ENCODE assay signal across 25 cellular contexts in the genomic region with DNA sequence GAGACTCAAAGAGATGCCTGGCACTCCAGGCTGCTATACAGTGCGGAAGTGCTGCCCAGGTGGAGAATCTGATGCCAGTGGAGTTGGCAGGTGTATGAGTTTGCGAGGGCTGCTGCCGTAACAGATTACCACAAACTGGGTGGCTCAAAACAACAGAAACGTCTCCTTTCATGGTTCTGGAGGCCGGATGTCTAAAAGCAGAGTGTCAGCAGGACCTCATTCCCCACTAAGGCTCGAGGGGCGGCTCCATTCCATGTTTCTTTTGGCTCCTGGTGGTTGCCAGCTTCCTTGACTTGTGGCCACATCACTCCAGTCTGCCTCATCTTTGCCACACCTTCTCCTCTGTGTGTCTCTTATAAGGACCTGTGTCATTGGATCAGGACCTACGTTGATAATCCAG. TPM values are rescaled to one million over a fixed set of nuclear protein-coding genes. Genes with fewer than 3 reads are reported as not detected.
A peak's percentile ranks its signal among the peaks of the same experiment; 100 is the strongest.
DNase-seq lines count a peak whose midpoint lies in the region; ATAC-seq and TF ChIP-seq lines count a peak whose summit lies in the region.
"Had no signal": no experiment of that assay in that cellular context is flagged by ENCODE, and none has a peak within 500 bp of the region (broad histone marks: within the 10 kb centered on the region; RNA-seq: fewer than 3 reads in every experiment).

No MANE protein-coding gene starts in this region.

- POLR2A ChIA-PET in activated CD4-positive, alpha-beta T cell treated with anti-CD3 and anti-CD28 coated beads for 36 hours (lab: Charles Lee) = no interaction called here
- POLR2A ChIA-PET in activated B cell treated with CpG ODN at 0.5 μM for 24 hours (lab: Charles Lee) = interaction anchor here (1.3 kb wide), 2 partner anchors 10 to 37 kb away, joined by 3 to 5 read pairs; no protein-coding TSS in a partner anchor

- H3K4me3 ChIP-seq in CD4-positive, CD25-positive, alpha-beta regulatory T cell (ENCODE audit: low read depth, low read length) = no peak overlapping the region
- H3K4me3 ChIP-seq: esophagus squamous epithelium, tibial nerve had no signal

- intact Hi-C loops in activated CD4-positive, alpha-beta T cell treated with anti-CD3 and anti-CD28 coated beads for 36 hours (cut with DNase I, micrococcal nuclease) = no loop called here
- intact Hi-C loops in activated B cell treated with CpG ODN at 0.5 μM for 24 hours (cut with micrococcal nuclease) = no loop called here

- H3K4me1 Mint-ChIP-seq in activated CD4-positive, alpha-beta T cell treated with anti-CD3 and anti-CD28 coated beads for 36 hours = peaks cover 95% of the 10 kb centered on the region
- H3K4me1 Mint-ChIP-seq in CD4-positive, CD25-positive, alpha-beta regulatory T cell = peaks cover 30 to 100% (median 80%) of the 10 kb centered on the region in 4 donors
- peaks cover 100% of the 10 kb centered on the region for H3K4me1 Mint-ChIP-seq in activated B cell treated with CpG ODN at 0.5 μM for 24 hours
- peaks cover 63% of the 10 kb centered on the region for H3K4me1 Mint-ChIP-seq in memory B cell

- CTCF ChIA-PET in activated CD4-positive, alpha-beta T cell treated with anti-CD3 and anti-CD28 coated beads for 36 hours (lab: Charles Lee) = no interaction called here
- CTCF ChIA-PET in activated B cell treated with CpG ODN at 0.5 μM for 24 hours (lab: Charles Lee) = no interaction called here

- H3K27ac Mint-ChIP-seq in activated CD4-positive, alpha-beta T cell treated with anti-CD3 and anti-CD28 coated beads for 36 hours = peak overlapping the region; percentile 37
- H3K27ac Mint-ChIP-seq in CD4-positive, CD25-positive, alpha-beta regulatory T cell = peak overlapping the region; percentile 74 to 84 (median 82)
- H3K27ac Mint-ChIP-seq in activated B cell treated with CpG ODN at 0.5 μM for 24 hours = peak overlapping the region; percentile 43
- peak overlapping the region; percentile 60 for H3K27ac Mint-ChIP-seq in memory B cell
- H3K27ac Mint-ChIP-seq: activated T-helper 1 cell treated with anti-CD3 and anti-CD28 coated beads, Interleukin-12 subunit alpha, Interleukin-12 subunit beta, Interleukin-2, Interleukin-4 antibody, amounts not matched to agents 30 ng/mL and 10 ng/mL and 1 ng/mL, durations not matched to agents 14 hours and 24 hours and 36 hours; dendritic cell treated with granulocyte-macrophage colony-stimulating factor and Interleukin-4, amounts not matched to agents 40 ng/mL and 50 ng/mL, for 4 days had no signal

- no peak overlapping the region for H3K4me3 Mint-ChIP-seq in activated CD4-positive, alpha-beta T cell treated with anti-CD3 and anti-CD28 coated beads for 36 hours
- peak overlapping the region; percentile 54 to 81 (median 70) for H3K4me3 Mint-ChIP-seq in CD4-positive, CD25-positive, alpha-beta regulatory T cell
- H3K4me3 Mint-ChIP-seq in activated B cell treated with CpG ODN at 0.5 μM for 24 hours (no peak overlapping the region), memory B cell (no peak overlapping the region)
- H3K4me3 Mint-ChIP-seq: activated T-helper 1 cell treated with anti-CD3 and anti-CD28 coated beads, Interleukin-12 subunit alpha, Interleukin-12 subunit beta, Interleukin-2, Interleukin-4 antibody, amounts not matched to agents 30 ng/mL and 10 ng/mL and 1 ng/mL, durations not matched to agents 14 hours and 24 hours and 36 hours; dendritic cell treated with granulocyte-macrophage colony-stimulating factor and Interleukin-4, amounts not matched to agents 40 ng/mL and 50 ng/mL, for 4 days; H9 had no signal

- TF ChIP-seq CTCF in activated B cell treated with CpG ODN at 0.5 μM for 24 hours (IDR thresholded peaks at IDR 0.05) = no peak

- peaks cover 89% of the 10 kb centered on the region for H3K4me1 ChIP-seq in CD4-positive, CD25-positive, alpha-beta regulatory T cell (ENCODE audit: control insufficient read depth, insufficient read depth, low read length, poor library complexity, severe bottlenecking)

- peaks cover 77% of the 10 kb centered on the region for H3K36me3 ChIP-seq in CD4-positive, CD25-positive, alpha-beta regulatory T cell (ENCODE audit: control insufficient read depth, insufficient read depth, low read length)
- H3K36me3 ChIP-seq: esophagus squamous epithelium, tibial nerve had no signal

- H3K36me3 Mint-ChIP-seq in activated CD4-positive, alpha-beta T cell treated with anti-CD3 and anti-CD28 coated beads for 36 hours (ENCODE audit: low read depth) = peaks cover 48% of the 10 kb centered on the region
- peaks cover 42% of the 10 kb centered on the region for H3K36me3 Mint-ChIP-seq in CD4-positive, CD25-positive, alpha-beta regulatory T cell
- peaks cover 95% of the 10 kb centered on the region for H3K36me3 Mint-ChIP-seq in activated B cell treated with CpG ODN at 0.5 μM for 24 hours (ENCODE audit: low read depth)
- peaks cover 24% of the 10 kb centered on the region for H3K36me3 Mint-ChIP-seq in memory B cell

- no peak for DNase-seq in activated CD4-positive, alpha-beta T cell treated with anti-CD3 and anti-CD28 coated beads for 36 hours
- no peak for DNase-seq in activated CD4-positive, alpha-beta T cell treated with anti-CD3 and anti-CD28 coated beads for 4 hours
- no peak for DNase-seq in CD4-positive, CD25-positive, alpha-beta regulatory T cell
- DNase-seq in activated B cell treated with CpG ODN at 0.5 μM for 24 hours (no peak), memory B cell (ENCODE audit: low spot score in 2 of 2) (no peak), SW 1271 (lab: John Stamatoyannopoulos, UW) (no peak), SW480 (ENCODE audit: low spot score) (no peak), pons (ENCODE audit: low spot score) (no peak)
- DNase-seq: activated CD4-positive, CD25-positive, alpha-beta regulatory T cell treated with anti-CD3 and anti-CD28 coated beads, Interleukin-2, amount 50 U/mL, for 72 hours; central memory CD4-positive, alpha-beta T cell; DMS79; esophagus squamous epithelium; foreskin melanocyte; H9; left colon; mammary epithelial cell; NCI-H1105 treated with DMSO at 0.1 percent for 48 hours; NCI-H1930; NCI-H526; occipital lobe; SIG-M5 had no signal

- H3K9me3 ChIP-seq in CD4-positive, CD25-positive, alpha-beta regulatory T cell (ENCODE audit: control insufficient read depth in 2 of 2, low read length in 2 of 2) = no peaks in the 10 kb centered on the region
- H3K9me3 ChIP-seq: esophagus squamous epithelium, tibial nerve had no signal

- no peaks in the 10 kb centered on the region for H3K27me3 ChIP-seq in CD4-positive, CD25-positive, alpha-beta regulatory T cell (ENCODE audit: control insufficient read depth, insufficient read depth, low read length)
- H3K27me3 ChIP-seq: tibial nerve had no signal

- H3K9me3 Mint-ChIP-seq in activated CD4-positive, alpha-beta T cell treated with anti-CD3 and anti-CD28 coated beads for 36 hours (ENCODE audit: low read depth) = no peaks in the 10 kb centered on the region
- H3K9me3 Mint-ChIP-seq in CD4-positive, CD25-positive, alpha-beta regulatory T cell = no peaks in the 10 kb centered on the region
- H3K9me3 Mint-ChIP-seq in activated B cell treated with CpG ODN at 0.5 μM for 24 hours (no peaks in the 10 kb centered on the region), memory B cell (no peaks in the 10 kb centered on the region)
- H3K9me3 Mint-ChIP-seq: activated T-helper 1 cell treated with anti-CD3 and anti-CD28 coated beads, Interleukin-12 subunit alpha, Interleukin-12 subunit beta, Interleukin-2, Interleukin-4 antibody, amounts not matched to agents 30 ng/mL and 10 ng/mL and 1 ng/mL, durations not matched to agents 14 hours and 24 hours and 36 hours; dendritic cell treated with granulocyte-macrophage colony-stimulating factor and Interleukin-4, amounts not matched to agents 40 ng/mL and 50 ng/mL, for 4 days; H9 had no signal

- ATAC-seq in activated CD4-positive, alpha-beta T cell treated with anti-CD3 and anti-CD28 coated beads for 36 hours = no peak
- ATAC-seq in CD4-positive, CD25-positive, alpha-beta regulatory T cell (ENCODE audit: low read depth in 2 of 2) = no peak
- no peak for ATAC-seq in activated B cell treated with CpG ODN at 0.5 μM for 24 hours (ENCODE audit: low read depth)
- no peak for ATAC-seq in memory B cell (ENCODE audit: low read depth)
- ATAC-seq: left colon, Panc1 had no signal

- H3K27me3 Mint-ChIP-seq in activated CD4-positive, alpha-beta T cell treated with anti-CD3 and anti-CD28 coated beads for 36 hours = no peaks in the 10 kb centered on the region
- H3K27me3 Mint-ChIP-seq in CD4-positive, CD25-positive, alpha-beta regulatory T cell = no peaks in the 10 kb centered on the region
- H3K27me3 Mint-ChIP-seq in activated B cell treated with CpG ODN at 0.5 μM for 24 hours (no peaks in the 10 kb centered on the region), memory B cell (no peaks in the 10 kb centered on the region)
- H3K27me3 Mint-ChIP-seq: dendritic cell treated with granulocyte-macrophage colony-stimulating factor and Interleukin-4, amounts not matched to agents 40 ng/mL and 50 ng/mL, for 4 days had no signal

- peak overlapping the region; percentile 55 for H3K27ac ChIP-seq in CD4-positive, CD25-positive, alpha-beta regulatory T cell (ENCODE audit: insufficient read depth, low read length, poor library complexity, severe bottlenecking)
- H3K27ac ChIP-seq: esophagus squamous epithelium, tibial nerve had no signal

RNA-seq across cellular contexts. Expression of a gene that starts 10.0 kb away (rescaled TPM):
- 10 to 100 TPM; 59.9 to 62.0 TPM for total RNA-seq in activated CD4-positive, alpha-beta T cell treated with anti-CD3 and anti-CD28 coated beads for 36 hours
- 174 TPM for total RNA-seq in CD4-positive, CD25-positive, alpha-beta regulatory T cell
- 100 to 1,000 TPM; 207 to 251 (median 233) TPM for polyA plus RNA-seq in CD4-positive, CD25-positive, alpha-beta regulatory T cell
- total RNA-seq in activated B cell treated with CpG ODN at 0.5 μM for 24 hours = 184 and 185 TPM in 2 replicates

Comparison
In these comparisons a context has a peak if more than half of its experiments do, and no peak if none do; other contexts are left out.
1. H3K4me3 Mint-ChIP-seq: peak in CD4-positive, CD25-positive, alpha-beta regulatory T cell (4 of 4); none in activated CD4-positive, alpha-beta T cell treated with anti-CD3 and anti-CD28 coated beads for 36 hours (single experiment), activated B cell treated with CpG ODN at 0.5 μM for 24 hours (single experiment) and memory B cell (single experiment).
2. Peak in every context shown above with its lines, with median percentiles within 50 percentile points of each other: H3K27ac Mint-ChIP-seq.